ENCODE assay signal across 19 cellular contexts in the genomic region with DNA sequence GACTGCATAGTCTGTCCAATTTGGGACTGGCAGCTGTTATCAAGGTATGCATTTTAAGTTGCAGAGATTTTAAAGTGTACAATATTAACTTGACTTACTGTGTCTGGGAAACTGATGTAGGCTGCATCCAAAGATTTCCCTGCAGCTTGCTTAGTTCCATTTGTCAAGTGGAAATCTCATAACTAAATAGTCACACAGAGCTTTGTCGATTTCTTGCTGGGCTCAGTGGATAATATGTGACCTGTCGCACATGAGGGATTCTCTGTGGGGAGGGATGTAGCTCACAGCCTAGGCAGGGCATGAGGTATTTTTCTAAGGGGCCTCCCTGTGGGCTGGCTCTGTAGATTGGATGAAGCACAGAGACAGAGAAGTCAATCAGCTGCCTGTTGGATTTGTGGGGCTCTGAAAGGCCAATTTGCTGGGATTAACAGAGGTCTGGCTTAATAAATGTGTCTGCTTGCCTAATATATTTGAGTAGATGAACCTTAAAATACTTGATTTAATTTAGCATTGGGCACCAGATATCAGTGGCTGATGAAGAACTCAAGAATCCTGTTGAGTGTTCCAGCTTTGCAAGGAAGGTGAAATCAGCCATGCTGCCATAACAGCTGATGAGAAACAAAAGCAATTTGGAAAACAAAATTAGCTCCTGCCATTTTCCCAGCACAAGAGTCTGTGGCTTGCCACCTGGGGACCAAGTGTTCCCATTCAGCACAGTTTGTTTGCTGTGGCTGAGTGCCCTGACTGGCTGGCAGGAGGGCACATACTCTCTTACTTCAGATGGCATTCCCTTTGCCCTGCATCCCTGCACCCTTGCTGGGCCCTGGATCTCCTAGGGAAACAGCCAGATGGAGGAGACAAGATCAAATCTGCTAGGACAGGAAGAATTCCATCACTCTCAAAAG.
DNase-seq lines count a peak whose midpoint lies in the region; ATAC-seq lines count a peak whose summit lies in the region.
"Had no signal": no experiment of that assay in that cellular context is flagged by ENCODE, and none has a peak within 500 bp of the region (broad histone marks: within the 10 kb centered on the region; RNA-seq: fewer than 3 reads in every experiment).

No MANE protein-coding gene starts in this region.

- peaks cover 0 to 6% of the 10 kb centered on the region in 2 donors for H3K4me1 ChIP-seq in neuronal stem cell (ENCODE audit: control insufficient read depth in 2 of 2, insufficient read depth in 1 of 2, low read depth in 1 of 2, low read length in 2 of 2)
- H3K4me1 ChIP-seq: parathyroid adenoma, thyroid gland had no signal

- peak overlapping the region; percentile 60 for H3K9ac ChIP-seq in neuronal stem cell (ENCODE audit: low read depth, low read length, poor library complexity)
- H3K9ac ChIP-seq: parathyroid adenoma had no signal

- no CpG with 5 or more reads among the region's 2 CpGs for WGBS in neuronal stem cell (ENCODE audit: extremely low coverage in 2 of 2, insufficient read length in 2 of 2, insufficient replicate concordance in 1 of 2), 2 donors

- H2BK120ac ChIP-seq in neuronal stem cell (ENCODE audit: low read depth, low read length) = no peak overlapping the region

- H3K4me2 ChIP-seq in neuronal stem cell (ENCODE audit: insufficient read depth, low read length, poor library complexity, severe bottlenecking) = no peak overlapping the region

- no peak overlapping the region for H2BK5ac ChIP-seq in neuronal stem cell (ENCODE audit: low read length)

- H3K23ac ChIP-seq in neuronal stem cell (ENCODE audit: low read depth, low read length, poor library complexity) = no peak overlapping the region

- no peak overlapping the region for H3K14ac ChIP-seq in neuronal stem cell (ENCODE audit: low read length)

- no peak overlapping the region for H4K91ac ChIP-seq in neuronal stem cell (ENCODE audit: low read depth, low read length, poor library complexity)

- H2BK12ac ChIP-seq in neuronal stem cell (ENCODE audit: low read length) = no peak overlapping the region

- no peak overlapping the region for H3K4ac ChIP-seq in neuronal stem cell (ENCODE audit: low read length)

- no peak overlapping the region for H4K8ac ChIP-seq in neuronal stem cell (ENCODE audit: low read depth, low read length)

- H2AFZ ChIP-seq in neuronal stem cell (ENCODE audit: low read length) = no peak overlapping the region
- H2AFZ ChIP-seq: parathyroid adenoma had no signal

- H3K36me3 ChIP-seq in neuronal stem cell (replicated peaks in 1 of 2; ENCODE audit: control insufficient read depth in 2 of 2, insufficient read depth in 2 of 2, low read length in 2 of 2) = no peaks in the 10 kb centered on the region
- H3K36me3 ChIP-seq: thyroid gland had no signal

- ATAC-seq in HG02610 (IDR thresholded peaks at IDR 0.05; ENCODE audit: unreplicated experiment) (no peak), HG03354 (IDR thresholded peaks at IDR 0.05; ENCODE audit: poor library complexity, severe bottlenecking, unreplicated experiment) (no peak)
- ATAC-seq: left colon had no signal

- DNase-seq in DMS79 treated with DMSO at 0.1 percent for 48 hours (lab: John Stamatoyannopoulos, UW) (peak; percentile 50), NCI-H345 treated with DMSO at 0.1 percent for 48 hours (lab: John Stamatoyannopoulos, UW; ENCODE audit: unreplicated experiment) (peak; percentile 16), head of caudate nucleus (peak in 23 of 42 donors; percentile 7 to 57 (median 32)), neuronal stem cell (ENCODE audit: low spot score) (no peak), GDM1 (lab: John Stamatoyannopoulos, UW) (no peak)
- DNase-seq: activated CD4-positive, alpha-beta memory T cell treated with anti-CD3 and anti-CD28 coated beads for 36 hours; activated CD4-positive, CD25-positive, alpha-beta regulatory T cell; activated naive CD8-positive, alpha-beta T cell treated with anti-CD3 and anti-CD28 coated beads for 36 hours; CD4-positive, CD25-positive, alpha-beta regulatory T cell; DMS 273 treated with DMSO at 0.1 percent for 48 hours; IMR-90; left colon; NCI-H1417 treated with DMSO at 0.1 percent for 48 hours; NCI-H524; T1000; thyroid gland had no signal

- H2AK5ac ChIP-seq in neuronal stem cell (ENCODE audit: low read depth, low read length) = no peak overlapping the region

- H2BK15ac ChIP-seq in neuronal stem cell (ENCODE audit: low read length) = no peak overlapping the region

- intact Hi-C loops in head of caudate nucleus (cut with DNase I) = no loop called here

- no peak overlapping the region for H3K27ac ChIP-seq in neuronal stem cell (replicated peaks; ENCODE audit: low read length)
- H3K27ac ChIP-seq: parathyroid adenoma, thyroid gland had no signal

- no peaks in the 10 kb centered on the region for H3K9me3 ChIP-seq in neuronal stem cell (replicated peaks in 1 of 2; ENCODE audit: control insufficient read depth in 2 of 2, insufficient read depth in 1 of 2, low read depth in 1 of 2, low read length in 2 of 2)
- H3K9me3 ChIP-seq: thyroid gland had no signal

- no peak overlapping the region for H3K4me3 ChIP-seq in neuronal stem cell (ENCODE audit: low read length in 2 of 2)
- H3K4me3 ChIP-seq: thyroid gland had no signal

- H3K27me3 ChIP-seq in neuronal stem cell (ENCODE audit: control insufficient read depth in 3 of 3, insufficient read depth in 3 of 3, low read depth in 1 of 3, low read length in 3 of 3) = peaks cover 0 to 3% (median 2%) of the 10 kb centered on the region in 3 experiments
- H3K27me3 ChIP-seq: thyroid gland had no signal

- no peaks in the 10 kb centered on the region for H3K79me1 ChIP-seq in neuronal stem cell (ENCODE audit: low read depth, low read length)

- peak overlapping the region; percentile 52 for H3K18ac ChIP-seq in neuronal stem cell (ENCODE audit: low read length)

Comparison
In these comparisons a context has a peak if more than half of its experiments do, and no peak if none do; other contexts are left out.
1. DNase-seq: peak in DMS79 treated with DMSO at 0.1 percent for 48 hours (single experiment), NCI-H345 treated with DMSO at 0.1 percent for 48 hours (single experiment) and head of caudate nucleus (23 of 42); none in neuronal stem cell (single experiment) and GDM1 (single experiment).